Comparison of ENCODE assay signal across 8 cellular contexts in the genomic region with DNA sequence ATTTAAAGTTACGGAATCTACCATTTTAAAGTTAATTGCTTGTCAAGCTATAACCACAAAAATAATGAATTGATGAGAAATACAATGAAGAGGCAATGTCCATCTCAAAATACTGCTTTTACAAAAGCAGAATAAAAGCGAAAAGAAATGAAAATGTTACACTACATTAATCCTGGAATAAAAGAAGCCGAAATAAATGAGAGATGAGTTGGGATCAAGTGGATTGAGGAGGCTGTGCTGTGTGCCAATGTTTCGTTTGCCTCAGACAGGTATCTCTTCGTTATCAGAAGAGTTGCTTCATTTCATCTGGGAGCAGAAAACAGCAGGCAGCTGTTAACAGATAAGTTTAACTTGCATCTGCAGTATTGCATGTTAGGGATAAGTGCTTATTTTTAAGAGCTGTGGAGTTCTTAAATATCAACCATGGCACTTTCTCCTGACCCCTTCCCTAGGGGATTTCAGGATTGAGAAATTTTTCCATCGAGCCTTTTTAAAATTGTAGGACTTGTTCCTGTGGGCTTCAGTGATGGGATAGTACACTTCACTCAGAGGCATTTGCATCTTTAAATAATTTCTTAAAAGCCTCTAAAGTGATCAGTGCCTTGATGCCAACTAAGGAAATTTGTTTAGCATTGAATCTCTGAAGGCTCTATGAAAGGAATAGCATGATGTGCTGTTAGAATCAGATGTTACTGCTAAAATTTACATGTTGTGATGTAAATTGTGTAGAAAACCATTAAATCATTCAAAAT. TPM values are rescaled to one million over a fixed set of nuclear protein-coding genes. Genes with fewer than 3 reads are reported as not detected.
DNase-seq lines count a peak whose midpoint lies in the region; ATAC-seq, FAIRE-seq and TF ChIP-seq lines count a peak whose summit lies in the region.

No MANE protein-coding gene starts in this region.

- TF ChIP-seq CTCF in HEK293 (tag by site-specific recombination; IDR thresholded peaks at IDR 0.05) = no peak
- no peak for TF ChIP-seq CTCF in stomach (IDR thresholded peaks at IDR 0.05)
- no peak for TF ChIP-seq CTCF in CD4-positive, alpha-beta T cell (IDR thresholded peaks at IDR 0.05)

- H3K4me1 ChIP-seq in HEK293 (ENCODE audit: control insufficient read depth, insufficient read depth, low read length) (no peaks in the 10 kb centered on the region), SJSA1 (replicated peaks) (peaks cover 52% of the 10 kb centered on the region), right cardiac atrium (ENCODE audit: control insufficient read depth, insufficient read depth, low read length) (no peaks in the 10 kb centered on the region), stomach (peaks cover 32 to 49% (median 42%) of the 10 kb centered on the region in 4 donors)

- H3K27me3 ChIP-seq in SJSA1 (replicated peaks) (peaks cover 56% of the 10 kb centered on the region), right cardiac atrium (ENCODE audit: control insufficient read depth, insufficient read depth) (no peaks in the 10 kb centered on the region), stomach (no peaks in the 10 kb centered on the region)
- H3K27me3 ChIP-seq in CD4-positive, alpha-beta T cell (ENCODE audit: control insufficient read depth, insufficient read depth, low read length) = no peaks in the 10 kb centered on the region

- no peak for FAIRE-seq in GM19239 (lab: Jason Lieb, UNC)

- H3K9me3 ChIP-seq in HEK293 (ENCODE audit: control insufficient read depth, insufficient read depth, low read depth, low read length) (no peaks in the 10 kb centered on the region), SJSA1 (replicated peaks) (peaks cover 17% of the 10 kb centered on the region), right cardiac atrium (ENCODE audit: control insufficient read depth, low read length) (no peaks in the 10 kb centered on the region), stomach (no peaks in the 10 kb centered on the region)
- H3K9me3 ChIP-seq in CD4-positive, alpha-beta T cell (ENCODE audit: control insufficient read depth, low read length) = no peaks in the 10 kb centered on the region

- no peak overlapping the region for H3K4me3 Mint-ChIP-seq in activated naive CD4-positive, alpha-beta T cell treated with anti-CD3 and anti-CD28 coated beads for 36 hours
- no peak overlapping the region for H3K4me3 Mint-ChIP-seq in CD4-positive, alpha-beta T cell

- H3K9me3 Mint-ChIP-seq in activated naive CD4-positive, alpha-beta T cell treated with anti-CD3 and anti-CD28 coated beads for 36 hours = no peaks in the 10 kb centered on the region
- H3K9me3 Mint-ChIP-seq in CD4-positive, alpha-beta T cell = no peaks in the 10 kb centered on the region

- H3K27me3 Mint-ChIP-seq in activated naive CD4-positive, alpha-beta T cell treated with anti-CD3 and anti-CD28 coated beads for 36 hours (ENCODE audit: low read depth) = no peaks in the 10 kb centered on the region
- H3K27me3 Mint-ChIP-seq in CD4-positive, alpha-beta T cell = no peaks in the 10 kb centered on the region

- peaks cover 34% of the 10 kb centered on the region for H3K4me1 Mint-ChIP-seq in activated naive CD4-positive, alpha-beta T cell treated with anti-CD3 and anti-CD28 coated beads for 36 hours (ENCODE audit: low read depth)
- H3K4me1 Mint-ChIP-seq in CD4-positive, alpha-beta T cell (ENCODE audit: low read depth) = peaks cover 51% of the 10 kb centered on the region

- no peak overlapping the region for H3K27ac Mint-ChIP-seq in activated naive CD4-positive, alpha-beta T cell treated with anti-CD3 and anti-CD28 coated beads for 36 hours
- H3K27ac Mint-ChIP-seq in CD4-positive, alpha-beta T cell = no peak overlapping the region

- no peaks in the 10 kb centered on the region for H3K36me3 Mint-ChIP-seq in activated naive CD4-positive, alpha-beta T cell treated with anti-CD3 and anti-CD28 coated beads for 36 hours (ENCODE audit: low read depth)
- no peaks in the 10 kb centered on the region for H3K36me3 Mint-ChIP-seq in CD4-positive, alpha-beta T cell (ENCODE audit: low read depth)

- H3K4me3 ChIP-seq in HEK293 (ENCODE audit: low read depth, low read length) (peak overlapping the region; percentile 98), SJSA1 (peak overlapping the region; percentile 59), right cardiac atrium (ENCODE audit: low read length) (peak overlapping the region; percentile 95), stomach (peak overlapping the region; percentile 77 to 95 (median 84))

- under 1% methylated on average over 6 of the region's 6 CpGs for WGBS in right cardiac atrium
- WGBS in stomach, 5 donors = 0 to 1% (median 0%) methylated on average over 6 of the region's 6 CpGs

- CTCF ChIA-PET in HEK293 (lab: Yijun Ruan, JAX) = interaction anchor here (0.5 to 2.4 kb wide), 10 partner anchors 15 to 188 kb away, joined by 3 to 10 read pairs (median 6); no protein-coding TSS in a partner anchor
- CTCF ChIA-PET in activated naive CD4-positive, alpha-beta T cell treated with anti-CD3 and anti-CD28 coated beads for 36 hours (lab: Charles Lee) = interaction anchor here (0.9 to 17.7 kb wide), 2 partner anchors 37 to 83 kb away, joined by 3 to 359 read pairs; a partner anchor contains a TSS
- CTCF ChIA-PET in CD4-positive, alpha-beta T cell (lab: Charles Lee) = interaction anchor here (1.1 to 2.1 kb wide), 8 partner anchors 8 to 121 kb away, joined by 3 to 12 read pairs (median 7); a partner anchor contains a TSS

- no peak overlapping the region for H3K27ac ChIP-seq in HEK293 (ENCODE audit: extremely low read depth, low read depth, low read length)
- H3K27ac ChIP-seq in SJSA1 = peak overlapping the region; percentile 98
- no peak overlapping the region for H3K27ac ChIP-seq in right cardiac atrium (ENCODE audit: low read length)
- peak overlapping the region in 4 of 5 donors; percentile 93 to 99 (median 99) for H3K27ac ChIP-seq in stomach
- H3K27ac ChIP-seq in CD4-positive, alpha-beta T cell (ENCODE audit: low read depth, low read length) = no peak overlapping the region

- POLR2A ChIA-PET in HEK293 (lab: Yijun Ruan, JAX) = interaction anchor here (0.5 to 28.2 kb wide), 9 partner anchors 8 to 241 kb away, joined by 3 to 1129 read pairs (median 5); a partner anchor contains a TSS
- POLR2A ChIA-PET in CD4-positive, alpha-beta T cell (lab: Charles Lee) = interaction anchor here (0.8 to 15.9 kb wide), 18 partner anchors 5 to 118 kb away, joined by 3 to 3042 read pairs (median 7); a partner anchor contains a TSS

- peak in 2 of 4 donors; percentile 57 to 63 for TF ChIP-seq POLR2A in stomach (IDR thresholded peaks at IDR 0.05)

- TF ChIP-seq EP300 in stomach (IDR thresholded peaks at IDR 0.05) = no peak

- DNase-seq in SJSA1 (ENCODE audit: low read depth in 1 of 2, low spot score in 2 of 2) = peak in 1 of 2 experiments; percentile 77
- DNase-seq in right cardiac atrium = peak in 1 of 3 donors; percentile 4
- no peak for DNase-seq in stomach
- DNase-seq in GM19239 (ENCODE audit: insufficient read length, low spot score) = no peak
- no peak for DNase-seq in activated naive CD4-positive, alpha-beta T cell treated with anti-CD3 and anti-CD28 coated beads, Interleukin-2, amount 50 U/mL, for 16 hours
- DNase-seq in activated naive CD4-positive, alpha-beta T cell treated with anti-CD3 and anti-CD28 coated beads for 36 hours = no peak
- no peak for DNase-seq in CD4-positive, alpha-beta T cell

- intact Hi-C loops in right cardiac atrium (cut with DNase I) (loop anchor here in 1 of 4 donors (5.0 kb wide), 1 partner anchor 76 kb away; no protein-coding TSS in a partner anchor), stomach (cut with DNase I; ENCODE audit: low total_unique reads) (loop anchor here (5.0 kb wide), 1 partner anchor 76 kb away; no protein-coding TSS in a partner anchor)
- intact Hi-C loops in activated naive CD4-positive, alpha-beta T cell treated with anti-CD3 and anti-CD28 coated beads for 36 hours (cut with micrococcal nuclease) = no loop called here
- intact Hi-C loops in CD4-positive, alpha-beta T cell (cut with DNase I, micrococcal nuclease) = no loop called here

- H3K36me3 ChIP-seq in HEK293 (ENCODE audit: control insufficient read depth in 2 of 2, insufficient read depth in 1 of 2, low read length in 2 of 2) (peaks cover 0 to 70% of the 10 kb centered on the region in 2 experiments; a peak in 2 of 3 replicates), SJSA1 (peaks cover 90% of the 10 kb centered on the region), stomach (peaks cover 53 to 67% (median 57%) of the 10 kb centered on the region in 4 donors)

- no peak for ATAC-seq in right cardiac atrium
- no peak for ATAC-seq in CD4-positive, alpha-beta T cell (ENCODE audit: poor library complexity)

TF ChIP-seq in HEK293, 187 proteins besides CTCF, POLR2A, EP300 and RAD21 (continues in another document):
- TF ChIP-seq ZNF112 (tag by site-specific recombination; IDR thresholded peaks at IDR 0.05) = no peak
- TF ChIP-seq ZNF707 (tag by site-specific recombination; IDR thresholded peaks at IDR 0.05) = no peak

RNA-seq across cellular contexts. Expression of a gene that starts 4.2 kb away (rescaled TPM):
- 1,620 and 2,210 TPM in 2 replicates for total RNA-seq in SJSA1 (2014; rRNA removed; shearing (Covaris generic))
- total RNA-seq in right cardiac atrium (1,000 to 10,000 TPM; 3,773 to 5,353 (median 5,000) TPM), stomach (over 10,000 TPM; 11,517 to 39,496 (median 13,707) TPM)
- polyA plus RNA-seq in right cardiac atrium (1,948 TPM), stomach (100 to 1,000 TPM; 124 to 296 (median 126) TPM)
- total RNA-seq in activated naive CD4-positive, alpha-beta T cell treated with anti-CD3 and anti-CD28 coated beads for 36 hours = over 10,000 TPM; 10,460 to 10,508 TPM
- total RNA-seq in CD4-positive, alpha-beta T cell = over 10,000 TPM; 31,509 to 32,316 TPM

RNA-seq across cellular contexts. Expression of a gene that starts 21.9 kb away (rescaled TPM):
- 103 and 130 TPM in 2 replicates for total RNA-seq in SJSA1 (2014; rRNA removed; shearing (Covaris generic))
- 10 to 100 TPM; 59.9 to 65.2 (median 62.8) TPM for total RNA-seq in right cardiac atrium
- polyA plus RNA-seq in right cardiac atrium = 56.6 TPM
- total RNA-seq in stomach = 10 to 100 TPM in 4 of 5 donors, 1 to 10 TPM in 1; 3.5 to 89.0 (median 65.2) TPM
- 10 to 100 TPM; 65.8 to 94.8 (median 86.1) TPM for polyA plus RNA-seq in stomach
- total RNA-seq in activated naive CD4-positive, alpha-beta T cell treated with anti-CD3 and anti-CD28 coated beads for 36 hours = 10 to 100 TPM; 57.9 to 58.3 TPM
- total RNA-seq in CD4-positive, alpha-beta T cell = 10 to 100 TPM; 57.4 to 60.7 TPM

RNA-seq across cellular contexts. Expression of a gene that starts 55.1 kb away (rescaled TPM):
- total RNA-seq in SJSA1 (2014; rRNA removed; shearing (Covaris generic)) = 22.9 and 52.0 TPM in 2 replicates
- total RNA-seq in right cardiac atrium (100 to 1,000 TPM; 128 to 161 (median 140) TPM), stomach (100 to 1,000 TPM in 4 of 5 donors, 10 to 100 TPM in 1; 35.1 to 452 (median 117) TPM)
- polyA plus RNA-seq in right cardiac atrium (60.2 TPM), stomach (10 to 100 TPM; 26.9 to 58.2 (median 28.7) TPM)
- total RNA-seq in activated naive CD4-positive, alpha-beta T cell treated with anti-CD3 and anti-CD28 coated beads for 36 hours = 10 to 100 TPM; 39.7 to 45.7 TPM
- total RNA-seq in CD4-positive, alpha-beta T cell = 100 to 1,000 TPM; 236 to 238 TPM

Comparison
In these comparisons a context has a peak if more than half of its experiments do, and no peak if none do; other contexts are left out.
1. H3K27ac ChIP-seq: peak in SJSA1 (single experiment) and stomach (4 of 5); none in HEK293 (single experiment), right cardiac atrium (single experiment) and CD4-positive, alpha-beta T cell (single experiment).
2. Peak in every context shown above with its lines, with median percentiles within 50 percentile points of each other: H3K4me3 ChIP-seq.